Comparison of ENCODE assay signal across 8 cellular contexts in genomic region chr2:7007846-7008741, GRCh38.
DNase-seq lines count a peak whose midpoint lies in the region; ATAC-seq and TF ChIP-seq lines count a peak whose summit lies in the region.

No MANE protein-coding gene starts in this region.

- no peak overlapping the region for H3K4me3 Mint-ChIP-seq in activated CD8-positive, alpha-beta T cell treated with anti-CD3 and anti-CD28 coated beads, Interleukin-2, amount 10 ng/mL, durations not matched to agents 7 days and 5 days
- no peak overlapping the region for H3K4me3 Mint-ChIP-seq in activated CD8-positive, alpha-beta T cell treated with anti-CD3 and anti-CD28 coated beads for 36 hours
- no peak overlapping the region for H3K4me3 Mint-ChIP-seq in endodermal cell

- H3K27ac Mint-ChIP-seq in activated CD8-positive, alpha-beta T cell treated with anti-CD3 and anti-CD28 coated beads, Interleukin-2, amount 10 ng/mL, durations not matched to agents 7 days and 5 days, result peak overlapping the region; percentile 60
- H3K27ac Mint-ChIP-seq in activated CD8-positive, alpha-beta T cell treated with anti-CD3 and anti-CD28 coated beads for 36 hours, result no peak overlapping the region
- no peak overlapping the region for H3K27ac Mint-ChIP-seq in endodermal cell

- peak overlapping the region; percentile 42 for H3K4me2 ChIP-seq in PC-3 (ENCODE audit: low read length)

- TF ChIP-seq CTCF in activated CD8-positive, alpha-beta T cell treated with anti-CD3 and anti-CD28 coated beads for 36 hours (IDR thresholded peaks at IDR 0.05), result no peak
- TF ChIP-seq CTCF in PC-3 (conservative IDR thresholded peaks at IDR 0.05; ENCODE audit: low read depth, low read length) (peak; percentile 37; the same call in 1 of the 2 replicates), endodermal cell (conservative IDR thresholded peaks at IDR 0.05) (peak; percentile 49), uterus (IDR thresholded peaks at IDR 0.05) (peak in 3 of 4 experiments; percentile 23 to 62 (median 53))

- no peak for DNase-seq in activated CD8-positive, alpha-beta T cell treated with anti-CD3 and anti-CD28 coated beads, Interleukin-2, amount 10 ng/mL, durations not matched to agents 7 days and 5 days
- no peak for DNase-seq in activated CD8-positive, alpha-beta T cell treated with anti-CD3 and anti-CD28 coated beads for 36 hours
- peak; percentile 69 for DNase-seq in PC-3
- peak; percentile 59 for DNase-seq in endodermal cell
- DNase-seq in myocyte (ENCODE audit: low read depth), result peak; percentile 22
- peak; percentile 81 to 85 for DNase-seq in uterus
- no peak for DNase-seq in HuH-7 (ENCODE audit: low spot score)

- no peaks in the 10 kb centered on the region for H3K9me2 ChIP-seq in PC-3 (replicated peaks; ENCODE audit: low read length)

- no peaks in the 10 kb centered on the region for H4K20me1 ChIP-seq in PC-3 (ENCODE audit: low read length)

- H3K9ac ChIP-seq in PC-3 (ENCODE audit: low read length) (peak overlapping the region; percentile 85), endodermal cell (ENCODE audit: extremely low read depth, low read length, poor library complexity, severe bottlenecking) (no peak overlapping the region)

- H3K36me3 Mint-ChIP-seq in activated CD8-positive, alpha-beta T cell treated with anti-CD3 and anti-CD28 coated beads, Interleukin-2, amount 10 ng/mL, durations not matched to agents 7 days and 5 days (ENCODE audit: low read depth), result peaks cover 23% of the 10 kb centered on the region
- peaks cover 2% of the 10 kb centered on the region for H3K36me3 Mint-ChIP-seq in activated CD8-positive, alpha-beta T cell treated with anti-CD3 and anti-CD28 coated beads for 36 hours (ENCODE audit: low read depth)
- no peaks in the 10 kb centered on the region for H3K36me3 Mint-ChIP-seq in endodermal cell (ENCODE audit: low read depth)

- no peaks in the 10 kb centered on the region for H3K9me3 Mint-ChIP-seq in activated CD8-positive, alpha-beta T cell treated with anti-CD3 and anti-CD28 coated beads, Interleukin-2, amount 10 ng/mL, durations not matched to agents 7 days and 5 days (ENCODE audit: insufficient read depth)
- no peaks in the 10 kb centered on the region for H3K9me3 Mint-ChIP-seq in activated CD8-positive, alpha-beta T cell treated with anti-CD3 and anti-CD28 coated beads for 36 hours
- H3K9me3 Mint-ChIP-seq in endodermal cell, result no peaks in the 10 kb centered on the region

- no peak overlapping the region for H2AFZ ChIP-seq in PC-3 (ENCODE audit: low read length)

- CTCF ChIA-PET in activated CD8-positive, alpha-beta T cell treated with anti-CD3 and anti-CD28 coated beads, Interleukin-2, amount 10 ng/mL, durations not matched to agents 7 days and 5 days (lab: Charles Lee), result no interaction called here
- CTCF ChIA-PET in activated CD8-positive, alpha-beta T cell treated with anti-CD3 and anti-CD28 coated beads for 36 hours (lab: Charles Lee), result no interaction called here
- CTCF ChIA-PET in PC-3 (lab: Charles Lee), result interaction anchor here (0.6 to 0.9 kb wide), 3 partner anchors 31 to 102 kb away, joined by 3 read pairs; no protein-coding TSS in a partner anchor

- 88 to 90% methylated on average over 15 to 24 of the region's 24 CpGs for WGBS in endodermal cell (ENCODE audit: insufficient coverage in 1 of 2, insufficient read length in 1 of 2), 2 experiments

- TF ChIP-seq POLR2A in uterus (IDR thresholded peaks at IDR 0.05), result no peak

- no peaks in the 10 kb centered on the region for H3K36me3 ChIP-seq in PC-3 (ENCODE audit: low read depth, low read length)
- no peaks in the 10 kb centered on the region for H3K36me3 ChIP-seq in endodermal cell (ENCODE audit: control insufficient read depth, insufficient read depth, low read length)
- no peaks in the 10 kb centered on the region for H3K36me3 ChIP-seq in uterus

- intact Hi-C loops in activated CD8-positive, alpha-beta T cell treated with anti-CD3 and anti-CD28 coated beads for 36 hours (cut with micrococcal nuclease), result no loop called here
- intact Hi-C loops in PC-3 (cut with micrococcal nuclease), result no loop called here
- intact Hi-C loops in uterus (cut with DNase I; ENCODE audit: low total_unique reads), result no loop called here

- H3K4me3 ChIP-seq in PC-3 (ENCODE audit: low read length) (no peak overlapping the region), endodermal cell (ENCODE audit: low read length) (no peak overlapping the region), uterus (no peak overlapping the region)

- H3K9me3 ChIP-seq in PC-3 (ENCODE audit: low read length), result no peaks in the 10 kb centered on the region
- no peaks in the 10 kb centered on the region for H3K9me3 ChIP-seq in endodermal cell (ENCODE audit: control insufficient read depth, low read length)
- H3K9me3 ChIP-seq in uterus, result no peaks in the 10 kb centered on the region

- H3F3A ChIP-seq in PC-3 (ENCODE audit: low read length, unreplicated experiment), result peaks cover 4% of the 10 kb centered on the region

- ATAC-seq in activated CD8-positive, alpha-beta T cell treated with anti-CD3 and anti-CD28 coated beads, Interleukin-2, amount 10 ng/mL, durations not matched to agents 7 days and 5 days, result peak; percentile 23
- ATAC-seq in activated CD8-positive, alpha-beta T cell treated with anti-CD3 and anti-CD28 coated beads for 36 hours, result no peak
- ATAC-seq in PC-3 (peak; percentile 14; the same call in 1 of the 2 replicates), GM19324 (IDR thresholded peaks at IDR 0.05; ENCODE audit: low FRiP score, unreplicated experiment) (no peak)

- H3K79me2 ChIP-seq in PC-3 (ENCODE audit: low read length), result no peaks in the 10 kb centered on the region

- no TSS peak for BruUV-seq in PC-3 (replicated peaks; lab: Mats Ljungman, UMichigan)

- H3K4me1 ChIP-seq in PC-3 (ENCODE audit: insufficient read depth, low read length) (peaks cover 54% of the 10 kb centered on the region), endodermal cell (ENCODE audit: control insufficient read depth, insufficient read depth, low read length) (no peaks in the 10 kb centered on the region), uterus (peaks cover 16 to 22% of the 10 kb centered on the region in 2 donors)

- no peaks in the 10 kb centered on the region for H3K27me3 ChIP-seq in PC-3 (ENCODE audit: low read length)
- no peaks in the 10 kb centered on the region for H3K27me3 ChIP-seq in endodermal cell (ENCODE audit: control insufficient read depth, insufficient read depth, low read length, poor library complexity, severe bottlenecking)
- H3K27me3 ChIP-seq in uterus, result no peaks in the 10 kb centered on the region

- H3K27me3 Mint-ChIP-seq in activated CD8-positive, alpha-beta T cell treated with anti-CD3 and anti-CD28 coated beads, Interleukin-2, amount 10 ng/mL, durations not matched to agents 7 days and 5 days (ENCODE audit: low read depth), result no peaks in the 10 kb centered on the region
- H3K27me3 Mint-ChIP-seq in activated CD8-positive, alpha-beta T cell treated with anti-CD3 and anti-CD28 coated beads for 36 hours, result no peaks in the 10 kb centered on the region
- no peaks in the 10 kb centered on the region for H3K27me3 Mint-ChIP-seq in endodermal cell (ENCODE audit: insufficient read depth)

- peaks cover 5% of the 10 kb centered on the region for H3K4me1 Mint-ChIP-seq in activated CD8-positive, alpha-beta T cell treated with anti-CD3 and anti-CD28 coated beads, Interleukin-2, amount 10 ng/mL, durations not matched to agents 7 days and 5 days (ENCODE audit: low read depth)
- H3K4me1 Mint-ChIP-seq in activated CD8-positive, alpha-beta T cell treated with anti-CD3 and anti-CD28 coated beads for 36 hours (ENCODE audit: low read depth), result peaks cover 5% of the 10 kb centered on the region
- H3K4me1 Mint-ChIP-seq in endodermal cell, result peaks cover 6% of the 10 kb centered on the region

- H3K27ac ChIP-seq in PC-3 (ENCODE audit: low read length) (peak overlapping the region; percentile 99), endodermal cell (ENCODE audit: low read depth, low read length) (peak overlapping the region; percentile 71), uterus (peak overlapping the region; percentile 78 to 91)

- POLR2A ChIA-PET in activated CD8-positive, alpha-beta T cell treated with anti-CD3 and anti-CD28 coated beads, Interleukin-2, amount 10 ng/mL, durations not matched to agents 7 days and 5 days (lab: Charles Lee), result interaction anchor here (0.6 kb wide), 1 partner anchor 90 kb away, joined by 3 read pairs; no protein-coding TSS in a partner anchor
- POLR2A ChIA-PET in activated CD8-positive, alpha-beta T cell treated with anti-CD3 and anti-CD28 coated beads for 36 hours (lab: Charles Lee), result interaction anchor here (0.7 kb wide), 1 partner anchor 150 kb away, joined by 3 read pairs; no protein-coding TSS in a partner anchor
- POLR2A ChIA-PET in PC-3 (lab: Charles Lee; ENCODE audit: unreplicated experiment), result no interaction called here

Comparison
In these comparisons a context has a peak if more than half of its experiments do, and no peak if none do; other contexts are left out.
1. ATAC-seq: peak in activated CD8-positive, alpha-beta T cell treated with anti-CD3 and anti-CD28 coated beads, Interleukin-2, amount 10 ng/mL, durations not matched to agents 7 days and 5 days (single experiment) and PC-3 (single experiment); none in activated CD8-positive, alpha-beta T cell treated with anti-CD3 and anti-CD28 coated beads for 36 hours (single experiment) and GM19324 (single experiment).
2. DNase-seq: peak in PC-3 (single experiment), endodermal cell (single experiment), myocyte (single experiment) and uterus (2 of 2); none in activated CD8-positive, alpha-beta T cell treated with anti-CD3 and anti-CD28 coated beads, Interleukin-2, amount 10 ng/mL, durations not matched to agents 7 days and 5 days (single experiment), activated CD8-positive, alpha-beta T cell treated with anti-CD3 and anti-CD28 coated beads for 36 hours (single experiment) and HuH-7 (single experiment).
3. Peak in every context shown above with its lines, with median percentiles within 50 percentile points of each other: H3K27ac ChIP-seq.